ENCODE assay signal across 1 cellular context in the genomic region with DNA sequence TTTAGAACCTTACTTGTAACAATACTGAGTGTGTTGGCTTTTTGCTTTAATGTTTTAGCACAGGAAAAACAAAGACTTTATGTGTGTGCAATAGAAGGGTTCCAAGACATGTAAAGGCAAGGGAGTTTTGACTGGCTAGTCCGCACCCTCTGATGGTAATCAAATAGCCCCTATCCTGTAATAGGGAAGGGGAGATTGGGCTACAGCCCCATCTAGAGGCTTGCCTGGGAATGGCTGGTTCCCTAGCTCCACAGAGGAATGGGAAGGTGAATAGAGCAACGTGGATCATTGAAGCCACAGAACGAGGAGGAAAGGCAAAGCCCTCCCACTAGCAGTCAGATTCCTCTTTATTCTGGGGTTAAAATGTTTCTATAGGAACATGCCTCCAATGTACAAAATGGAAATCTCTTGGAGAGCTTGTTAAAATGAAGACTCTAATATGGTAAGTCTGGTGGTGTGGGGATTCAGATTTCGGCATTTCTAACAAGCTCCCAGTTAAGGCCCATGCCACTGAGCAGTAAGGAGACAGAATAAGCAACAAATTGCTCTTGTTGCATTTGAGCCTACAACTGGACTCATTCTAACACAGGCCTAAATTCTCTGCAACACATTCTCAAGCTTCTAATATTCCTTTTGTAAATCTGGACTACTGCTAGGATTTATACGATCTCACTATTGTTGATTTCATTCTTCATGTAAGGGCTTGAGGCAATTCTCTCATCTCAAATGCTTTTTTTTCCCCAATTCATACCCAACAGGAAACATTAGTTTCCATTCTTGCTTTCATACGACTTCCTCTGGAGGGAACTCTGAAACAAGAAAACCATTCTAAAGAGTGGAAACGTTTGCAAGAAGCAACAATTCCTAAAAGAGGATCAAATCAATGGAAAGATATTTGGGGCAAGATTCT.
TF ChIP-seq lines count a peak whose summit lies in the region.

No MANE protein-coding gene starts in this region.

TF ChIP-seq in H1, 55 proteins besides CTCF, POLR2A, EP300 and RAD21:
- TF ChIP-seq, protein P1, sequence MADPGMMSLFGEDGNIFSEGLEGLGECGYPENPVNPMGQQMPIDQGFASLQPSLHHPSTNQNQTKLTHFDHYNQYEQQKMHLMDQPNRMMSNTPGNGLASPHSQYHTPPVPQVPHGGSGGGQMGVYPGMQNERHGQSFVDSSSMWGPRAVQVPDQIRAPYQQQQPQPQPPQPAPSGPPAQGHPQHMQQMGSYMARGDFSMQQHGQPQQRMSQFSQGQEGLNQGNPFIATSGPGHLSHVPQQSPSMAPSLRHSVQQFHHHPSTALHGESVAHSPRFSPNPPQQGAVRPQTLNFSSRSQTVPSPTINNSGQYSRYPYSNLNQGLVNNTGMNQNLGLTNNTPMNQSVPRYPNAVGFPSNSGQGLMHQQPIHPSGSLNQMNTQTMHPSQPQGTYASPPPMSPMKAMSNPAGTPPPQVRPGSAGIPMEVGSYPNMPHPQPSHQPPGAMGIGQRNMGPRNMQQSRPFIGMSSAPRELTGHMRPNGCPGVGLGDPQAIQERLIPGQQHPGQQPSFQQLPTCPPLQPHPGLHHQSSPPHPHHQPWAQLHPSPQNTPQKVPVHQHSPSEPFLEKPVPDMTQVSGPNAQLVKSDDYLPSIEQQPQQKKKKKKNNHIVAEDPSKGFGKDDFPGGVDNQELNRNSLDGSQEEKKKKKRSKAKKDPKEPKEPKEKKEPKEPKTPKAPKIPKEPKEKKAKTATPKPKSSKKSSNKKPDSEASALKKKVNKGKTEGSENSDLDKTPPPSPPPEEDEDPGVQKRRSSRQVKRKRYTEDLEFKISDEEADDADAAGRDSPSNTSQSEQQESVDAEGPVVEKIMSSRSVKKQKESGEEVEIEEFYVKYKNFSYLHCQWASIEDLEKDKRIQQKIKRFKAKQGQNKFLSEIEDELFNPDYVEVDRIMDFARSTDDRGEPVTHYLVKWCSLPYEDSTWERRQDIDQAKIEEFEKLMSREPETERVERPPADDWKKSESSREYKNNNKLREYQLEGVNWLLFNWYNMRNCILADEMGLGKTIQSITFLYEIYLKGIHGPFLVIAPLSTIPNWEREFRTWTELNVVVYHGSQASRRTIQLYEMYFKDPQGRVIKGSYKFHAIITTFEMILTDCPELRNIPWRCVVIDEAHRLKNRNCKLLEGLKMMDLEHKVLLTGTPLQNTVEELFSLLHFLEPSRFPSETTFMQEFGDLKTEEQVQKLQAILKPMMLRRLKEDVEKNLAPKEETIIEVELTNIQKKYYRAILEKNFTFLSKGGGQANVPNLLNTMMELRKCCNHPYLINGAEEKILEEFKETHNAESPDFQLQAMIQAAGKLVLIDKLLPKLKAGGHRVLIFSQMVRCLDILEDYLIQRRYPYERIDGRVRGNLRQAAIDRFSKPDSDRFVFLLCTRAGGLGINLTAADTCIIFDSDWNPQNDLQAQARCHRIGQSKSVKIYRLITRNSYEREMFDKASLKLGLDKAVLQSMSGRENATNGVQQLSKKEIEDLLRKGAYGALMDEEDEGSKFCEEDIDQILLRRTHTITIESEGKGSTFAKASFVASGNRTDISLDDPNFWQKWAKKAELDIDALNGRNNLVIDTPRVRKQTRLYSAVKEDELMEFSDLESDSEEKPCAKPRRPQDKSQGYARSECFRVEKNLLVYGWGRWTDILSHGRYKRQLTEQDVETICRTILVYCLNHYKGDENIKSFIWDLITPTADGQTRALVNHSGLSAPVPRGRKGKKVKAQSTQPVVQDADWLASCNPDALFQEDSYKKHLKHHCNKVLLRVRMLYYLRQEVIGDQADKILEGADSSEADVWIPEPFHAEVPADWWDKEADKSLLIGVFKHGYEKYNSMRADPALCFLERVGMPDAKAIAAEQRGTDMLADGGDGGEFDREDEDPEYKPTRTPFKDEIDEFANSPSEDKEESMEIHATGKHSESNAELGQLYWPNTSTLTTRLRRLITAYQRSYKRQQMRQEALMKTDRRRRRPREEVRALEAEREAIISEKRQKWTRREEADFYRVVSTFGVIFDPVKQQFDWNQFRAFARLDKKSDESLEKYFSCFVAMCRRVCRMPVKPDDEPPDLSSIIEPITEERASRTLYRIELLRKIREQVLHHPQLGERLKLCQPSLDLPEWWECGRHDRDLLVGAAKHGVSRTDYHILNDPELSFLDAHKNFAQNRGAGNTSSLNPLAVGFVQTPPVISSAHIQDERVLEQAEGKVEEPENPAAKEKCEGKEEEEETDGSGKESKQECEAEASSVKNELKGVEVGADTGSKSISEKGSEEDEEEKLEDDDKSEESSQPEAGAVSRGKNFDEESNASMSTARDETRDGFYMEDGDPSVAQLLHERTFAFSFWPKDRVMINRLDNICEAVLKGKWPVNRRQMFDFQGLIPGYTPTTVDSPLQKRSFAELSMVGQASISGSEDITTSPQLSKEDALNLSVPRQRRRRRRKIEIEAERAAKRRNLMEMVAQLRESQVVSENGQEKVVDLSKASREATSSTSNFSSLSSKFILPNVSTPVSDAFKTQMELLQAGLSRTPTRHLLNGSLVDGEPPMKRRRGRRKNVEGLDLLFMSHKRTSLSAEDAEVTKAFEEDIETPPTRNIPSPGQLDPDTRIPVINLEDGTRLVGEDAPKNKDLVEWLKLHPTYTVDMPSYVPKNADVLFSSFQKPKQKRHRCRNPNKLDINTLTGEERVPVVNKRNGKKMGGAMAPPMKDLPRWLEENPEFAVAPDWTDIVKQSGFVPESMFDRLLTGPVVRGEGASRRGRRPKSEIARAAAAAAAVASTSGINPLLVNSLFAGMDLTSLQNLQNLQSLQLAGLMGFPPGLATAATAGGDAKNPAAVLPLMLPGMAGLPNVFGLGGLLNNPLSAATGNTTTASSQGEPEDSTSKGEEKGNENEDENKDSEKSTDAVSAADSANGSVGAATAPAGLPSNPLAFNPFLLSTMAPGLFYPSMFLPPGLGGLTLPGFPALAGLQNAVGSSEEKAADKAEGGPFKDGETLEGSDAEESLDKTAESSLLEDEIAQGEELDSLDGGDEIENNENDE (IDR thresholded peaks at IDR 0.05; ENCODE audit: insufficient replicate concordance, low read length), result no peak
- TF ChIP-seq, protein P2, sequence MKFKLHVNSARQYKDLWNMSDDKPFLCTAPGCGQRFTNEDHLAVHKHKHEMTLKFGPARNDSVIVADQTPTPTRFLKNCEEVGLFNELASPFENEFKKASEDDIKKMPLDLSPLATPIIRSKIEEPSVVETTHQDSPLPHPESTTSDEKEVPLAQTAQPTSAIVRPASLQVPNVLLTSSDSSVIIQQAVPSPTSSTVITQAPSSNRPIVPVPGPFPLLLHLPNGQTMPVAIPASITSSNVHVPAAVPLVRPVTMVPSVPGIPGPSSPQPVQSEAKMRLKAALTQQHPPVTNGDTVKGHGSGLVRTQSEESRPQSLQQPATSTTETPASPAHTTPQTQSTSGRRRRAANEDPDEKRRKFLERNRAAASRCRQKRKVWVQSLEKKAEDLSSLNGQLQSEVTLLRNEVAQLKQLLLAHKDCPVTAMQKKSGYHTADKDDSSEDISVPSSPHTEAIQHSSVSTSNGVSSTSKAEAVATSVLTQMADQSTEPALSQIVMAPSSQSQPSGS (IDR thresholded peaks at IDR 0.05; ENCODE audit: low read length), result no peak
- TF ChIP-seq CHD1 (IDR thresholded peaks at IDR 0.05; ENCODE audit: low read depth, low read length), result no peak
- TF ChIP-seq YY1 (IDR thresholded peaks at IDR 0.05; ENCODE audit: low read depth, low read length), result no peak
- TF ChIP-seq CREB1 (IDR thresholded peaks at IDR 0.05), result no peak
